Comparison of ENCODE assay signal across 8 cellular contexts in the genomic region with DNA sequence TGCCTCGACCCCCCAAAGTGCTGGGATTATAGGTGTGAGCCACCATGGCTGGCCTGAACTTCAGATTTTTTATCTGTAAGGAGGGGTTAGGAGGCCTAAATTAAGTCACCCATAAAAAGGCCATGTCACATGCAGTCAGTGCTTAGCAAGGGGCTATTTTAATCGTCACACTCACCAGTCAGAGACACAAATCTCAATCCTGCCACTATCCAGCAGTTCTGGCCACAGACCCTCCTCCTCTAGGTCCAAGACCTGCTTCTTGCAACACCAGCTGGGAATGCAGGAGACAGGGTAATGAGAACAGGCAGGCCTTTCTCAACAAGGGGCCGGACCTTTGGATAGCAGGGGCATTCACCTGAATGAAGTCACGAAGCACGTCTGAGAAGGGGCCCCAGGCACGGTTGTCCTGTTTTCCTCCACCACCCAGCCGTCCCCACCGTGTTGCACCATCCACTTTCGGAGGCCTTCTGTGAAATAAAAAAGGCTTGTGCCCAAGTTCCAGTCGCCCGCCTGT. TPM values are rescaled to one million over a fixed set of nuclear protein-coding genes. Genes with fewer than 3 reads are reported as not detected.
DNase-seq lines count a peak whose midpoint lies in the region; ATAC-seq, FAIRE-seq and TF ChIP-seq lines count a peak whose summit lies in the region.

No MANE protein-coding gene starts in this region.

- peak overlapping the region; percentile 68 for H3K4me3 ChIP-seq in astrocyte (ENCODE audit: insufficient read depth, low read depth, low read length)
- peak overlapping the region; percentile 20 to 77 (median 36) for H3K4me3 ChIP-seq in right lobe of liver
- peak overlapping the region; percentile 42 to 77 (median 51) for H3K4me3 ChIP-seq in tibial nerve

- FAIRE-seq in astrocyte (lab: Jason Lieb, UNC) = no peak

- no peak overlapping the region for H3K27ac Mint-ChIP-seq in activated T-cell treated with anti-CD3 and anti-CD28 coated beads, Interleukin-2, amount 50 U/mL, for 72 hours
- peak overlapping the region; percentile 62 for H3K27ac Mint-ChIP-seq in astrocyte (ENCODE audit: unreplicated experiment)

- H3K4me1 ChIP-seq in astrocyte (ENCODE audit: insufficient read depth, low read length) (peaks cover 16% of the 10 kb centered on the region), right lobe of liver (peaks cover 0 to 16% (median 2%) of the 10 kb centered on the region in 4 donors), tibial nerve (peaks cover 0 to 31% (median 10%) of the 10 kb centered on the region in 4 donors)

- DNase-seq in activated T-cell treated with anti-CD3 and anti-CD28 coated beads, Interleukin-2, amount 50 U/mL, for 72 hours = no peak
- DNase-seq in activated T-cell treated with anti-CD3 and anti-CD28 coated beads for 4 hours (no peak), astrocyte (ENCODE audit: low read depth) (no peak), right lobe of liver (no peak), tibial nerve (ENCODE audit: low spot score in 2 of 2) (no peak), NCI-H748 (lab: John Stamatoyannopoulos, UW; ENCODE audit: unreplicated experiment) (no peak)

- WGBS in right lobe of liver (ENCODE audit: insufficient coverage, low coverage, low lambda C conversion rate, missing lambda C conversion rate) = 23% methylated on average over 3 of the region's 11 CpGs
- WGBS in tibial nerve, 2 donors = 26 to 45% methylated on average over 11 of the region's 11 CpGs

- peaks cover 21% of the 10 kb centered on the region for H3K27me3 Mint-ChIP-seq in activated T-cell treated with anti-CD3 and anti-CD28 coated beads, Interleukin-2, amount 50 U/mL, for 72 hours (ENCODE audit: low read depth)
- peaks cover 2% of the 10 kb centered on the region for H3K27me3 Mint-ChIP-seq in astrocyte (ENCODE audit: low read depth, unreplicated experiment)

- no peaks in the 10 kb centered on the region for H3K79me2 ChIP-seq in astrocyte (ENCODE audit: insufficient read depth, low read length)

- H3K27ac ChIP-seq in astrocyte (ENCODE audit: low read depth, low read length) = no peak overlapping the region
- peak overlapping the region in 2 of 3 donors; percentile 59 to 70 for H3K27ac ChIP-seq in right lobe of liver
- peak overlapping the region in 3 of 4 donors; percentile 22 to 84 (median 40) for H3K27ac ChIP-seq in tibial nerve

- H3K27me3 ChIP-seq in astrocyte (ENCODE audit: insufficient read depth, low read length) = no peaks in the 10 kb centered on the region
- H3K27me3 ChIP-seq in right lobe of liver = no peaks in the 10 kb centered on the region
- H3K27me3 ChIP-seq in tibial nerve = no peaks in the 10 kb centered on the region

- H3K36me3 ChIP-seq in astrocyte (ENCODE audit: insufficient read depth, low read length) (no peaks in the 10 kb centered on the region), right lobe of liver (no peaks in the 10 kb centered on the region), tibial nerve (peaks cover 0 to 27% (median 0%) of the 10 kb centered on the region in 3 donors)

- no peaks in the 10 kb centered on the region for H4K20me1 ChIP-seq in astrocyte (ENCODE audit: insufficient read depth, low read length)

- peak overlapping the region; percentile 97 for H3K4me2 ChIP-seq in astrocyte (ENCODE audit: low read length)

- no peak overlapping the region for H3K9ac ChIP-seq in astrocyte (ENCODE audit: low read length)

- peak overlapping the region; percentile 97 for H2AFZ ChIP-seq in astrocyte (ENCODE audit: low read depth, low read length)

- peak overlapping the region; percentile 73 to 76 for H3K4me3 Mint-ChIP-seq in activated T-cell treated with anti-CD3 and anti-CD28 coated beads, Interleukin-2, amount 50 U/mL, for 72 hours
- H3K4me3 Mint-ChIP-seq in astrocyte (ENCODE audit: unreplicated experiment) = peak overlapping the region; percentile 81

- no peak for TF ChIP-seq CTCF in astrocyte (IDR thresholded peaks at IDR 0.05; ENCODE audit: insufficient read depth, low read depth, low read length)
- TF ChIP-seq CTCF in right lobe of liver (IDR thresholded peaks at IDR 0.05) = no peak
- TF ChIP-seq CTCF in tibial nerve (IDR thresholded peaks at IDR 0.05) = no peak

- H3K36me3 Mint-ChIP-seq in activated T-cell treated with anti-CD3 and anti-CD28 coated beads, Interleukin-2, amount 50 U/mL, for 72 hours (ENCODE audit: insufficient read depth in 2 of 2) = peaks cover 0 to 1% of the 10 kb centered on the region in 2 donors
- H3K36me3 Mint-ChIP-seq in astrocyte (ENCODE audit: low read depth, unreplicated experiment) = peaks cover 15% of the 10 kb centered on the region

- peaks cover 10% of the 10 kb centered on the region for H3K4me1 Mint-ChIP-seq in activated T-cell treated with anti-CD3 and anti-CD28 coated beads, Interleukin-2, amount 50 U/mL, for 72 hours (ENCODE audit: low read depth)
- no peaks in the 10 kb centered on the region for H3K4me1 Mint-ChIP-seq in astrocyte (ENCODE audit: low read depth, unreplicated experiment)

- peaks cover 0 to 3% of the 10 kb centered on the region in 2 donors for H3K9me3 Mint-ChIP-seq in activated T-cell treated with anti-CD3 and anti-CD28 coated beads, Interleukin-2, amount 50 U/mL, for 72 hours
- peaks cover 10% of the 10 kb centered on the region for H3K9me3 Mint-ChIP-seq in astrocyte (ENCODE audit: unreplicated experiment)

- ATAC-seq in activated T-cell treated with anti-CD3 and anti-CD28 coated beads, Interleukin-2, amount 50 U/mL, for 72 hours (replicated peaks in 1 of 2) = no peak
- no peak for ATAC-seq in right lobe of liver
- ATAC-seq in GM18868 (IDR thresholded peaks at IDR 0.05; ENCODE audit: unreplicated experiment) = no peak
- ATAC-seq in GM19328 (IDR thresholded peaks at IDR 0.05; ENCODE audit: unreplicated experiment) = no peak

- intact Hi-C loops in right lobe of liver (cut with DNase I) = no loop called here

- TF ChIP-seq POLR2A in right lobe of liver (IDR thresholded peaks at IDR 0.05) (peak; percentile 60), tibial nerve (IDR thresholded peaks at IDR 0.05) (no peak)

- TF ChIP-seq EP300 in tibial nerve (IDR thresholded peaks at IDR 0.05) = no peak

- H3K9me3 ChIP-seq in astrocyte (ENCODE audit: insufficient read depth, low read depth, low read length) (no peaks in the 10 kb centered on the region), right lobe of liver (no peaks in the 10 kb centered on the region), tibial nerve (no peaks in the 10 kb centered on the region)

RNA-seq across cellular contexts. Expression of gene FBXO27, which starts 1.4 kb away (rescaled TPM):
- 1 to 10 TPM in 1 of 2 donors, under 1 TPM in 1; 0.86 to 3.7 TPM for total RNA-seq in activated T-cell treated with anti-CD3 and anti-CD28 coated beads, Interleukin-2, amount 50 U/mL, for 72 hours
- total RNA-seq in astrocyte (4.1 and 7.1 TPM in 2 replicates), right lobe of liver (10 to 100 TPM in 1 of 6 experiments, 1 to 10 TPM in 5; 3.7 to 15.5 (median 7.6) TPM), tibial nerve (1 to 10 TPM; 3.6 to 8.0 (median 5.9) TPM)

RNA-seq across cellular contexts. Expression of gene ACP7, which starts 53.3 kb away (rescaled TPM):
- total RNA-seq in activated T-cell treated with anti-CD3 and anti-CD28 coated beads, Interleukin-2, amount 50 U/mL, for 72 hours = not detected
- total RNA-seq in astrocyte = not detected in 2 replicates
- not detected for total RNA-seq in right lobe of liver
- total RNA-seq in tibial nerve = 1 to 10 TPM in 3 of 4 donors, under 1 TPM in 1; 0.90 to 3.1 (median 1.6) TPM

RNA-seq across cellular contexts. Expression of gene FBXO17, which starts 55.4 kb away (rescaled TPM):
- not detected for total RNA-seq in activated T-cell treated with anti-CD3 and anti-CD28 coated beads, Interleukin-2, amount 50 U/mL, for 72 hours
- total RNA-seq in astrocyte (14.7 and 15.9 TPM in 2 replicates), right lobe of liver (10 to 100 TPM; 19.9 to 57.9 (median 36.7) TPM), tibial nerve (10 to 100 TPM; 31.9 to 59.6 (median 54.0) TPM)

Comparison
In these comparisons a context has a peak if more than half of its experiments do, and no peak if none do; other contexts are left out.
1. RNA of gene FBXO17, which starts 55.4 kb away (total RNA-seq): 31.9 to 59.6 TPM in tibial nerve, 19.9 to 57.9 TPM in right lobe of liver and 14.7 to 15.9 TPM in astrocyte; not detected in activated T-cell treated with anti-CD3 and anti-CD28 coated beads, Interleukin-2, amount 50 U/mL, for 72 hours; every median in the first group is over 10 times any median in the second.
2. Peak in every context shown above with its lines, with median percentiles within 50 percentile points of each other: H3K4me3 ChIP-seq.